ENCODE assay signal across 1 cellular context in the genomic region with DNA sequence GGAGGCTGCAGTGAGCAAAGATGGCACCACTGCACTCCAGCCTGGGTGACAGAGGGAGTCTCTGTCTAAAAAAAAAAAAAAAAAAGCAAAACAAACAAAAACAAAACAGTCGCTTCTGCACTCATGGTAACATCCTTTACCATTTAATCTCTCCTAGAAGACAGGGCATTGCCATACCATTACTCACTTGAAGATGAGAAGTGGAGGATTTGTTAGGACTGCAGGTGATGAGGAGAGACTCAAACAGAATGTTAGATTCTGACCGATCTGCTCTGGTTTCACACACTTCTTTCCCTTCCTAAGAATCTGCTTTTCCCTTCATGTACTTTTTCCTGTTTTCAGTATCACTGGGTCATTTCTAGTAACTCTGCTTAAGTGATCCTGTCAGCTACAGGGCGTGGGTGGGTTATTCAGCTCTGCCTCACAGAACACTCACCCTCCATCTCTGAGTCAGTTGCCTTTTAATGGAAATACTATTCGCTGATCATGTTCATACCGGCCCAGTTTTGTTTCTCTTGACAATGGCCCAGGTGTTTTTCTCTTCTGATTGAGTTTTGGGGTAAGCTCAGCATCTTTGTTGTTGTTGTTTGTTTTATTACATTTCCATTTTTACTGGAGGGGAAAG.
TF ChIP-seq lines count a peak whose summit lies in the region.

No MANE protein-coding gene starts in this region.

TF ChIP-seq in SK-N-SH treated with all-trans-retinoic acid at 6 μM for 48 hours, 23 proteins besides CTCF, POLR2A, EP300 and RAD21 (continued from another document):
- TF ChIP-seq, protein P1, sequence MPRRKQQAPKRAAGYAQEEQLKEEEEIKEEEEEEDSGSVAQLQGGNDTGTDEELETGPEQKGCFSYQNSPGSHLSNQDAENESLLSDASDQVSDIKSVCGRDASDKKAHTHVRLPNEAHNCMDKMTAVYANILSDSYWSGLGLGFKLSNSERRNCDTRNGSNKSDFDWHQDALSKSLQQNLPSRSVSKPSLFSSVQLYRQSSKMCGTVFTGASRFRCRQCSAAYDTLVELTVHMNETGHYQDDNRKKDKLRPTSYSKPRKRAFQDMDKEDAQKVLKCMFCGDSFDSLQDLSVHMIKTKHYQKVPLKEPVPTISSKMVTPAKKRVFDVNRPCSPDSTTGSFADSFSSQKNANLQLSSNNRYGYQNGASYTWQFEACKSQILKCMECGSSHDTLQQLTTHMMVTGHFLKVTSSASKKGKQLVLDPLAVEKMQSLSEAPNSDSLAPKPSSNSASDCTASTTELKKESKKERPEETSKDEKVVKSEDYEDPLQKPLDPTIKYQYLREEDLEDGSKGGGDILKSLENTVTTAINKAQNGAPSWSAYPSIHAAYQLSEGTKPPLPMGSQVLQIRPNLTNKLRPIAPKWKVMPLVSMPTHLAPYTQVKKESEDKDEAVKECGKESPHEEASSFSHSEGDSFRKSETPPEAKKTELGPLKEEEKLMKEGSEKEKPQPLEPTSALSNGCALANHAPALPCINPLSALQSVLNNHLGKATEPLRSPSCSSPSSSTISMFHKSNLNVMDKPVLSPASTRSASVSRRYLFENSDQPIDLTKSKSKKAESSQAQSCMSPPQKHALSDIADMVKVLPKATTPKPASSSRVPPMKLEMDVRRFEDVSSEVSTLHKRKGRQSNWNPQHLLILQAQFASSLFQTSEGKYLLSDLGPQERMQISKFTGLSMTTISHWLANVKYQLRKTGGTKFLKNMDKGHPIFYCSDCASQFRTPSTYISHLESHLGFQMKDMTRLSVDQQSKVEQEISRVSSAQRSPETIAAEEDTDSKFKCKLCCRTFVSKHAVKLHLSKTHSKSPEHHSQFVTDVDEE (CRISPR knock-in tag; IDR thresholded peaks at IDR 0.05), result no peak
- TF ChIP-seq GLIS3 (CRISPR knock-in tag; IDR thresholded peaks at IDR 0.05) (no peak), TOX (CRISPR knock-in tag; IDR thresholded peaks at IDR 0.05; ENCODE audit: borderline replicate concordance) (no peak)
